ENCODE assay signal across 10 cellular contexts in the genomic region with DNA sequence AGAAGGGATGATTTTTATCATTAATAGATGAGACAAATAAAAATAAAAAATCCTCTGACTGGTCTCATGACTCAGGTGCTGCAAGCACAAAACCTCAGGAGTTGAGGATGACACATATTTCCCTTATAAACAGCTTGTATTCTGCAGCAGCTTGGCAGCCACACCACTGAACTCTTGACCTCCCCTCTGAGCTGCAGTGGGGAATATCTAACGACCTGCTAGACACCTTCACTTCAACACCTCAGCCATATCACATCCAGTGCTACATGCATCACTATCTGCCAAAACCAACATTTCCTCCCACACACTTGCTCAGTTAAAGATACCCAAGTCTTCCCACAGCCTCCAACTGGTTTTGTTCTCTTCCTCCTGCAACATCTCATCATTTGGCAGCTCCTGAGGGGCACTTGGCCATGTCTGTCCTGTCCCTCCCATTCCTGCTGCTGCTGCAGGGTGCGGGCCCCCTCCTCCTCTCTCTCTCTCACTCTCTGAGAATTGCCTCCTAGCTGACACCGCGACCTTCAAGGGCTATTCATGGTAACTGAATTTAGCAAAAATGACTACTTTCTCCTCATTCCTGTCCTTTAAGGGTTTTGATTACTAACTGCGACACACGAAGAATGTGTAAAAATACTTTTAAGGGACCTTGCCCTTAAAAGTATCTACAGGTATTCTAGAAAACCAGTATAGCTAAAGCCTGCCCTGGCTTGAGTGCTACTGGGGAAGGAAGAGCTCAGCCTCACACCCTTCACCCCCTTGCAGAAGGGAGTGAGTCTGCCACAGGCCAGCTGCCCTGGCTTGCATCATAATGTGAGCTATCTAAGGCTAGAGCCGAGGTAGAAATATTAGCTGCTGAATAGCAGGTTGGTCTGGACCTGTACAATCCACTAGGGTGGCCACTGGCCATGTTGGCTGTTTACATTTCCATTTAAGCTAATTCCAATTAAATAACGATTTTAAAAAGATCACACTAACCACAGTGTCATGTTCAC. TPM values are rescaled to one million over a fixed set of nuclear protein-coding genes. Genes with fewer than 3 reads are reported as not detected.
DNase-seq lines count a peak whose midpoint lies in the region; ATAC-seq and TF ChIP-seq lines count a peak whose summit lies in the region.
"Had no signal": no experiment of that assay in that cellular context is flagged by ENCODE, and none has a peak within 500 bp of the region (broad histone marks: within the 10 kb centered on the region; RNA-seq: fewer than 3 reads in every experiment).

No MANE protein-coding gene starts in this region.

- peaks cover 46% of the 10 kb centered on the region for H3K27me3 Mint-ChIP-seq in activated CD8-positive, alpha-beta T cell treated with anti-CD3 and anti-CD28 coated beads, Interleukin-2, amount 10 ng/mL, durations not matched to agents 7 days and 5 days (ENCODE audit: low read depth)
- H3K27me3 Mint-ChIP-seq in immature natural killer cell (ENCODE audit: low read depth in 3 of 3): peaks cover 14 to 23% (median 17%) of the 10 kb centered on the region in 3 donors

- H3K36me3 ChIP-seq in upper lobe of right lung: no peaks in the 10 kb centered on the region

- no peaks in the 10 kb centered on the region for H3K9me3 Mint-ChIP-seq in activated CD8-positive, alpha-beta T cell treated with anti-CD3 and anti-CD28 coated beads, Interleukin-2, amount 10 ng/mL, durations not matched to agents 7 days and 5 days (ENCODE audit: insufficient read depth)
- H3K9me3 Mint-ChIP-seq in immature natural killer cell: no peaks in the 10 kb centered on the region

- CTCF ChIA-PET in activated CD8-positive, alpha-beta T cell treated with anti-CD3 and anti-CD28 coated beads, Interleukin-2, amount 10 ng/mL, durations not matched to agents 7 days and 5 days (lab: Charles Lee): interaction anchor here (0.7 to 1.2 kb wide), 3 partner anchors 12 to 198 kb away, joined by 3 read pairs; no protein-coding TSS in a partner anchor

- DNase-seq in stimulated activated CD4-positive, alpha-beta T cell treated with anti-CD3 and anti-CD28 coated beads, Interleukin-12 subunit alpha, Interleukin-12 subunit beta, amount 100 ng/mL, for 48 hours (ENCODE audit: low read depth in 2 of 3, low spot score in 1 of 3): peak; percentile 9 to 42 (median 9)
- no peak for DNase-seq in stimulated activated CD4-positive, alpha-beta T cell treated with anti-CD3 and anti-CD28 coated beads, Interleukin-12 subunit alpha, Interleukin-12 subunit beta, amount 100 ng/mL, for 4 hours
- peak; percentile 49 for DNase-seq in activated CD8-positive, alpha-beta T cell treated with anti-CD3 and anti-CD28 coated beads, Interleukin-2, amount 10 ng/mL, durations not matched to agents 7 days and 5 days
- DNase-seq in immature natural killer cell (peak; percentile 83 to 85 (median 84)), upper lobe of right lung (no peak), GM19240 (ENCODE audit: insufficient read length, low spot score) (no peak), NCI-H524 treated with DMSO at 0.1 percent for 48 hours (lab: John Stamatoyannopoulos, UW) (no peak), T1000 (lab: John Stamatoyannopoulos, UW) (no peak)
- DNase-seq: NCI-H2081 treated with DMSO at 0.1 percent for 48 hours had no signal

- no peak overlapping the region for H3K4me3 Mint-ChIP-seq in activated CD8-positive, alpha-beta T cell treated with anti-CD3 and anti-CD28 coated beads, Interleukin-2, amount 10 ng/mL, durations not matched to agents 7 days and 5 days
- H3K4me3 Mint-ChIP-seq in immature natural killer cell: peak overlapping the region; percentile 66 to 76 (median 72)

- intact Hi-C loops in upper lobe of right lung (cut with DNase I): no loop called here

- no peaks in the 10 kb centered on the region for H3K9me3 ChIP-seq in upper lobe of right lung

- peaks cover 12% of the 10 kb centered on the region for H3K4me1 Mint-ChIP-seq in activated CD8-positive, alpha-beta T cell treated with anti-CD3 and anti-CD28 coated beads, Interleukin-2, amount 10 ng/mL, durations not matched to agents 7 days and 5 days (ENCODE audit: low read depth)
- H3K4me1 Mint-ChIP-seq in immature natural killer cell: peaks cover 33 to 41% of the 10 kb centered on the region in 2 donors

- TF ChIP-seq CTCF in upper lobe of right lung (IDR thresholded peaks at IDR 0.05): no peak

- no peaks in the 10 kb centered on the region for H3K36me3 Mint-ChIP-seq in activated CD8-positive, alpha-beta T cell treated with anti-CD3 and anti-CD28 coated beads, Interleukin-2, amount 10 ng/mL, durations not matched to agents 7 days and 5 days (ENCODE audit: low read depth)
- H3K36me3 Mint-ChIP-seq in immature natural killer cell: peaks cover 0 to 11% (median 0%) of the 10 kb centered on the region in 3 donors

- H3K27ac ChIP-seq in upper lobe of right lung: no peak overlapping the region
- H3K27ac ChIP-seq: C4-2B had no signal

- POLR2A ChIA-PET in activated CD8-positive, alpha-beta T cell treated with anti-CD3 and anti-CD28 coated beads, Interleukin-2, amount 10 ng/mL, durations not matched to agents 7 days and 5 days (lab: Charles Lee): interaction anchor here (0.5 kb wide), 1 partner anchor 888 kb away, joined by 3 read pairs; no protein-coding TSS in a partner anchor

- H3K27me3 ChIP-seq in upper lobe of right lung: no peaks in the 10 kb centered on the region

- no peaks in the 10 kb centered on the region for H3K4me1 ChIP-seq in upper lobe of right lung

- peak; percentile 89 for ATAC-seq in activated CD8-positive, alpha-beta T cell treated with anti-CD3 and anti-CD28 coated beads, Interleukin-2, amount 10 ng/mL, durations not matched to agents 7 days and 5 days
- ATAC-seq in upper lobe of right lung: peak; percentile 27

- no peak overlapping the region for H3K4me3 ChIP-seq in upper lobe of right lung

- no peak overlapping the region for H3K27ac Mint-ChIP-seq in activated CD8-positive, alpha-beta T cell treated with anti-CD3 and anti-CD28 coated beads, Interleukin-2, amount 10 ng/mL, durations not matched to agents 7 days and 5 days
- peak overlapping the region; percentile 64 to 93 (median 90) for H3K27ac Mint-ChIP-seq in immature natural killer cell

RNA-seq across cellular contexts. Expression of a gene that starts 5.0 kb away (rescaled TPM):
- total RNA-seq in activated CD8-positive, alpha-beta T cell treated with anti-CD3 and anti-CD28 coated beads, Interleukin-2, amount 10 ng/mL, durations not matched to agents 7 days and 5 days: under 1 TPM in 1 of 2 experiments, not detected in 1; 0.08 TPM
- polyA plus RNA-seq in immature natural killer cell: not detected
- total RNA-seq in upper lobe of right lung: not detected

RNA-seq across cellular contexts. Expression of a gene that starts 39.4 kb away (rescaled TPM):
- 1 to 10 TPM; 5.1 to 6.7 TPM for total RNA-seq in activated CD8-positive, alpha-beta T cell treated with anti-CD3 and anti-CD28 coated beads, Interleukin-2, amount 10 ng/mL, durations not matched to agents 7 days and 5 days
- 10 to 100 TPM in 2 of 3 donors, 1 to 10 TPM in 1; 4.0 to 15.3 (median 10.5) TPM for polyA plus RNA-seq in immature natural killer cell
- total RNA-seq in upper lobe of right lung: 22.8 TPM

Comparison
In these comparisons a context has a peak if more than half of its experiments do, and no peak if none do; other contexts are left out.
1. DNase-seq: peak in stimulated activated CD4-positive, alpha-beta T cell treated with anti-CD3 and anti-CD28 coated beads, Interleukin-12 subunit alpha, Interleukin-12 subunit beta, amount 100 ng/mL, for 48 hours (3 of 3), activated CD8-positive, alpha-beta T cell treated with anti-CD3 and anti-CD28 coated beads, Interleukin-2, amount 10 ng/mL, durations not matched to agents 7 days and 5 days (single experiment) and immature natural killer cell (3 of 3); none in stimulated activated CD4-positive, alpha-beta T cell treated with anti-CD3 and anti-CD28 coated beads, Interleukin-12 subunit alpha, Interleukin-12 subunit beta, amount 100 ng/mL, for 4 hours (single experiment), upper lobe of right lung (single experiment), GM19240 (single experiment), NCI-H524 treated with DMSO at 0.1 percent for 48 hours (single experiment) and T1000 (single experiment).